ENCODE assay signal across 1 cellular context in genomic region chr1:160858127-160858909, GRCh38.
TF ChIP-seq lines count a peak whose summit lies in the region.

No MANE protein-coding gene starts in this region.

TF ChIP-seq in K562, 482 proteins besides CTCF, POLR2A, EP300 and RAD21 (continued from another document):
- TF ChIP-seq PBX2 (CRISPR knock-in tag; IDR thresholded peaks at IDR 0.05; ENCODE audit: low read depth) (no peak), PBX2 (tag; conservative IDR thresholded peaks at IDR 0.05; ENCODE audit: low read depth) (0 out of 2 replicates have a peak, but pooled peaks have one; percentile 25)
